Comparison of ENCODE assay signal across 19 cellular contexts in genomic region chr6:37960139-37960935, GRCh38.
DNase-seq lines count a peak whose midpoint lies in the region; ATAC-seq, FAIRE-seq and TF ChIP-seq lines count a peak whose summit lies in the region.
"Had no signal": no experiment of that assay in that cellular context is flagged by ENCODE, and none has a peak within 500 bp of the region (broad histone marks: within the 10 kb centered on the region; RNA-seq: fewer than 3 reads in every experiment).

No MANE protein-coding gene starts in this region.

- no peaks in the 10 kb centered on the region for H3K9me3 ChIP-seq in HepG2 (ENCODE audit: low read length)
- H3K9me3 ChIP-seq in right lobe of liver, result no peaks in the 10 kb centered on the region
- H3K9me3 ChIP-seq: A549 had no signal

- ATAC-seq in HepG2, result no peak
- no peak for ATAC-seq in right lobe of liver
- ATAC-seq in HG03175 (IDR thresholded peaks at IDR 0.05; ENCODE audit: unreplicated experiment), result peak; percentile 43
- no peak for ATAC-seq in omental fat pad (ENCODE audit: low FRiP score)
- ATAC-seq: A549; CD8-positive, alpha-beta T cell had no signal

- DNase-seq in HepG2 (ENCODE audit: low spot score) (no peak), right lobe of liver (no peak), astrocyte of the hippocampus (ENCODE audit: low read depth, low spot score) (peak; percentile 12), cortex of kidney (lab: John Stamatoyannopoulos, UW) (no peak), hippocampal formation (lab: John Stamatoyannopoulos, UW) (no peak), omental fat pad (ENCODE audit: low spot score) (no peak)
- DNase-seq: CD8-positive, alpha-beta T cell; DMS53; KG1; NCI-H187; NCI-H2107; NCI-H510A; NCI-H774; SIG-M5 had no signal

- TF ChIP-seq RAD21 in HepG2 (CRISPR knock-in tag; IDR thresholded peaks at IDR 0.05), result no peak

- no peak overlapping the region for H3K4me2 ChIP-seq in HepG2 (ENCODE audit: low read depth, low read length)
- H3K4me2 ChIP-seq: A549; BLaER1 treated with 17β-estradiol and CSF1 and Interleukin-3, amounts not matched to agents 10 nM and 100 nM had no signal

- no peak overlapping the region for H3K27ac ChIP-seq in HepG2 (ENCODE audit: extremely low read length, insufficient read depth, low read length)
- no peak overlapping the region for H3K27ac ChIP-seq in right lobe of liver
- H3K27ac ChIP-seq: A549; BLaER1 treated with 17β-estradiol and CSF1 and Interleukin-3, amounts not matched to agents 10 nM and 100 nM; RWPE1 had no signal

- TF ChIP-seq EP300 in HepG2 (IDR thresholded peaks at IDR 0.05; ENCODE audit: low read depth in 2 of 2, low read length in 2 of 2) (no peak), HepG2 (CRISPR knock-in tag; IDR thresholded peaks at IDR 0.05; ENCODE audit: borderline replicate concordance) (no peak)

- CTCF ChIA-PET in HepG2 (lab: Yijun Ruan, JAX; ENCODE audit: low intra/inter-chr PET ratio, low total read pairs), result no interaction called here

- no peak for TF ChIP-seq POLR2A in HepG2 (IDR thresholded peaks at IDR 0.05; ENCODE audit: insufficient read depth in 1 of 2, low read depth in 2 of 2, low read length in 2 of 2)
- TF ChIP-seq POLR2A in right lobe of liver (IDR thresholded peaks at IDR 0.05), result no peak

- H3K27me3 ChIP-seq in HepG2 (ENCODE audit: control insufficient read depth in 1 of 2, insufficient read depth in 2 of 2, low read length in 2 of 2) (no peaks in the 10 kb centered on the region), right lobe of liver (no peaks in the 10 kb centered on the region)
- H3K27me3 ChIP-seq: BLaER1 treated with 17β-estradiol and CSF1 and Interleukin-3, amounts not matched to agents 10 nM and 100 nM had no signal

- H3K4me1 ChIP-seq in HepG2 (ENCODE audit: insufficient read depth, low read length) (no peaks in the 10 kb centered on the region), right lobe of liver (peaks cover 0 to 28% (median 3%) of the 10 kb centered on the region in 4 donors)

- H3K4me3 ChIP-seq in HepG2 (replicated peaks in 1 of 3; ENCODE audit: insufficient read depth in 1 of 3, low read depth in 2 of 3, low read length in 3 of 3) (no peak overlapping the region), right lobe of liver (no peak overlapping the region)
- H3K4me3 ChIP-seq: A549; BLaER1 treated with 17β-estradiol and CSF1 and Interleukin-3, amounts not matched to agents 10 nM and 100 nM had no signal

- H3K36me3 ChIP-seq in HepG2 (replicated peaks in 1 of 2; ENCODE audit: control insufficient read depth in 1 of 2, insufficient read depth in 2 of 2, low read length in 2 of 2) (no peaks in the 10 kb centered on the region), right lobe of liver (peaks cover 0 to 3% (median 0%) of the 10 kb centered on the region in 4 donors)

- intact Hi-C loops in HepG2 (cut with micrococcal nuclease; ENCODE audit: unreplicated experiment) (no loop called here), right lobe of liver (cut with DNase I) (no loop called here)

- WGBS in HepG2 (ENCODE audit: low lambda C conversion rate), result 96% methylated on average over 4 of the region's 4 CpGs
- WGBS in right lobe of liver (ENCODE audit: insufficient coverage, low coverage, low lambda C conversion rate, missing lambda C conversion rate), result 92% methylated on average over 4 of the region's 4 CpGs

- H3K79me2 ChIP-seq in HepG2 (ENCODE audit: insufficient read depth, low read length), result peaks cover 28% of the 10 kb centered on the region

- TF ChIP-seq CTCF in HepG2 (CRISPR knock-in tag; IDR thresholded peaks at IDR 0.05), result no peak
- no peak for TF ChIP-seq CTCF in right lobe of liver (IDR thresholded peaks at IDR 0.05)
- TF ChIP-seq CTCF in omental fat pad (IDR thresholded peaks at IDR 0.05), result no peak

- POLR2A ChIA-PET in HepG2 (lab: Yijun Ruan, JAX), result no interaction called here

- no peak for FAIRE-seq in HepG2 (lab: Jason Lieb, UNC)
- FAIRE-seq: A549, H54 had no signal

- in situ Hi-C loops in HepG2 (cut with HindIII; ENCODE audit: extremely low pct_ligation_motif_present, low pct_unique_long_range_greater_than_20kb), result no loop called here

- no peak overlapping the region for H3K9ac ChIP-seq in HepG2 (ENCODE audit: insufficient read depth, low read depth, low read length)
- H3K9ac ChIP-seq: BLaER1 treated with 17β-estradiol and CSF1 and Interleukin-3, amounts not matched to agents 10 nM and 100 nM had no signal

- no TSS peak for BruUV-seq in HepG2 (replicated peaks; lab: Mats Ljungman, UMichigan)

- H4K20me1 ChIP-seq in HepG2 (ENCODE audit: insufficient read depth, low read length), result no peaks in the 10 kb centered on the region

- H2AFZ ChIP-seq in HepG2 (ENCODE audit: low read length), result no peak overlapping the region

TF ChIP-seq in HepG2, 621 proteins besides CTCF, POLR2A, EP300 and RAD21:
- TF ChIP-seq NFRKB (IDR thresholded peaks at IDR 0.05), result no peak
- no peak for TF ChIP-seq NFYC (CRISPR knock-in tag; IDR thresholded peaks at IDR 0.05)
- no peak for TF ChIP-seq ZNF33A (CRISPR knock-in tag; IDR thresholded peaks at IDR 0.05; ENCODE audit: borderline replicate concordance)
- TF ChIP-seq RBM22 (optimal IDR thresholded peaks at IDR 0.05; ENCODE audit: low read length), result peak; percentile 15
TF ChIP-seq in HepG2: peak in this region for 1.
